In the genomic region with DNA sequence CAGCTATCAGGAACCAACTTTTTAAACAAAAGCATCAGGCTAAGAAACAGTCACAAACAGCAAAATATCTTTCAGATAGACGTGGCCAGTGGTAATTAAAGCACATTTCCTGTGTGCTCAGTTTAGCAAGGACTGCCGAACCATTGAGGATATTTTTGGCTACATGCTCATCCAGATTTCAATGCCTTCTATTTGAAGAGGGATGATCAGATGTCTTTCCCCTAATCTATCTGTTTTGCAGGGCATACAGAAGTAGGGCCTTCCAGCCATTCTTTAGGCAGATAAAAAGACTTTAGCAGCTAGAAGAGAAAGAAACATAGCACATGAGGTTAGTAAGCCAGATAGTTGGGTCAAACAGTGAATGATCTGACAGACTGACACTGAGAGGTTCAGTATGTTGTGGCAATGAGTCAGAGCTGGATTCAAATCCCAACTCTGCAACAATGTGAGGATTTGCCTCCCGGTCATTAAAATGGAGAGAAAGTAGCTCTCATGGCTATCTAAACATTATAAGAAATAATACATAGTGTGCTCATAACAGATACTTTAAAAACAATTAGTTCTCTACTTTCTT, we compare ENCODE assay signal across 12 cellular contexts.
DNase-seq lines count a peak whose midpoint lies in the region; ATAC-seq, FAIRE-seq and TF ChIP-seq lines count a peak whose summit lies in the region.
"Had no signal": no experiment of that assay in that cellular context is flagged by ENCODE, and none has a peak within 500 bp of the region (broad histone marks: within the 10 kb centered on the region; RNA-seq: fewer than 3 reads in every experiment).

No MANE protein-coding gene starts in this region.

- TF ChIP-seq CTCF in gastroesophageal sphincter (IDR thresholded peaks at IDR 0.05): no peak

- TF ChIP-seq POLR2A in gastroesophageal sphincter (IDR thresholded peaks at IDR 0.05) (no peak), H54 (IDR thresholded peaks at IDR 0.05; ENCODE audit: low read depth, low read length) (no peak)

- no peaks in the 10 kb centered on the region for H3K36me3 ChIP-seq in gastroesophageal sphincter
- H3K36me3 ChIP-seq: thoracic aorta had no signal

- H3K27ac Mint-ChIP-seq in immature natural killer cell: no peak overlapping the region
- H3K27ac Mint-ChIP-seq: activated naive CD4-positive, alpha-beta T cell treated with anti-CD3 and anti-CD28 coated beads, Interleukin-2, amount 50 U/mL, for 24 hours had no signal

- H3K4me3 ChIP-seq in gastroesophageal sphincter: no peak overlapping the region
- H3K4me3 ChIP-seq: thoracic aorta had no signal

- H3K4me1 Mint-ChIP-seq in immature natural killer cell: no peaks in the 10 kb centered on the region
- H3K4me1 Mint-ChIP-seq: activated naive CD4-positive, alpha-beta T cell treated with anti-CD3 and anti-CD28 coated beads, Interleukin-2, amount 50 U/mL, for 24 hours had no signal

- 7 to 11% methylated on average over 2 to 3 of the region's 3 CpGs for WGBS in gastroesophageal sphincter (ENCODE audit: low coverage in 1 of 2), 2 donors

- no peak for TF ChIP-seq EP300 in gastroesophageal sphincter (IDR thresholded peaks at IDR 0.05)

- no peak for FAIRE-seq in H54 (lab: Jason Lieb, UNC)

- peaks cover 0 to 3% (median 0%) of the 10 kb centered on the region in 6 donors for H3K9me3 Mint-ChIP-seq in immature natural killer cell
- H3K9me3 Mint-ChIP-seq: activated naive CD4-positive, alpha-beta T cell treated with anti-CD3 and anti-CD28 coated beads, Interleukin-2, amount 50 U/mL, for 24 hours had no signal

- peaks cover 0 to 10% (median 6%) of the 10 kb centered on the region in 3 donors for H3K4me1 ChIP-seq in gastroesophageal sphincter

- H3K4me3 Mint-ChIP-seq in immature natural killer cell: no peak overlapping the region
- H3K4me3 Mint-ChIP-seq: activated naive CD4-positive, alpha-beta T cell treated with anti-CD3 and anti-CD28 coated beads, Interleukin-2, amount 50 U/mL, for 24 hours had no signal

- ATAC-seq in GM21360 (IDR thresholded peaks at IDR 0.05; ENCODE audit: unreplicated experiment) (peak; percentile 22), gastroesophageal sphincter (peak; percentile 10)

- peak; percentile 48 to 63 for DNase-seq in SHP77 (lab: John Stamatoyannopoulos, UW)
- DNase-seq in stromal cell of bone marrow (ENCODE audit: low read depth): peak; percentile 11
- no peak for DNase-seq in immature natural killer cell
- DNase-seq in Kasumi-1 (lab: John Stamatoyannopoulos, UW): no peak
- no peak for DNase-seq in H54 (ENCODE audit: insufficient read length, low spot score)
- DNase-seq: activated CD4-positive, alpha-beta T cell treated with anti-CD3 and anti-CD28 coated beads, Interleukin-2, amount 50 U/mL, for 1 hour; H7; NCI-H526 had no signal

- peaks cover 0 to 8% (median 0%) of the 10 kb centered on the region in 3 donors for H3K27me3 Mint-ChIP-seq in immature natural killer cell (ENCODE audit: low read depth in 3 of 3)

- H3K27me3 ChIP-seq in gastroesophageal sphincter: no peaks in the 10 kb centered on the region

- no peak overlapping the region for H3K27ac ChIP-seq in gastroesophageal sphincter
- H3K27ac ChIP-seq: thoracic aorta had no signal

- H3K9me3 ChIP-seq in gastroesophageal sphincter: no peaks in the 10 kb centered on the region
- H3K9me3 ChIP-seq: thoracic aorta had no signal

- no peaks in the 10 kb centered on the region for H3K36me3 Mint-ChIP-seq in immature natural killer cell
- H3K36me3 Mint-ChIP-seq: activated naive CD4-positive, alpha-beta T cell treated with anti-CD3 and anti-CD28 coated beads, Interleukin-2, amount 50 U/mL, for 24 hours had no signal

Comparison
In these comparisons a context has a peak if more than half of its experiments do, and no peak if none do; other contexts are left out.
1. DNase-seq: peak in SHP77 (2 of 2) and stromal cell of bone marrow (single experiment); none in immature natural killer cell (0 of 3), Kasumi-1 (0 of 2) and H54 (single experiment).